In the genomic region with DNA sequence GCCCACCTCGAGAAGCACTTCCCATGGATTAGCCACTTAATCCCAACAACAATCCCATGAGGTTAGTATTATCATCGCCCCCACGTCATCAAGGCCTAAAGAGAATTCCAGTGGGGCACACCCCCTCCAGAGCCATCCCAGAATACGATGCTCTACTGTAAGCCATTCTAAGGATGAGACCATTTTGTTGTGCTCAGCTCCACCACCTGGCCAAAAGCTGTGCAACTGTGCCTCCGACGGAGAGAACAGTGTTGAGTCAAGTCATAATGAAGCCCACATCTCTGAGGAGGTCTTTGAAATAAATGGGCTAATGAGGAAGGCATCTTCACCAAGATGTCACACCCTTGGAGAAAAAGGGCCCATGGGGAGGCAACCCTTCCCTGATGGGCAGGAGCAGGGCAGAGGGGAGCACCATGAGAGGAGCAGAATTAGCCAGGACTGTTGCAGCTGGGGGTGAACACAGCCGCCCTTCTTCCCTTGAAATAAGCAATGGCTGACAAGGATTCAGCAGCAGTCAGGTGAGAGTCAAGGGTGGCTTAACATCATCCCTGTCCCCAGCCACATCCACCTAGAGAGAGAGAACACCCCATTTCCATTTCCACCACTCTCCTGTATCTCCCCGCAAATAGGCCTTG, we compare ENCODE assay signal across 34 cellular contexts. TPM values are rescaled to one million over a fixed set of nuclear protein-coding genes. Genes with fewer than 3 reads are reported as not detected.
DNase-seq lines count a peak whose midpoint lies in the region; ATAC-seq and TF ChIP-seq lines count a peak whose summit lies in the region.
"Had no signal": no experiment of that assay in that cellular context is flagged by ENCODE, and none has a peak within 500 bp of the region (broad histone marks: within the 10 kb centered on the region; RNA-seq: fewer than 3 reads in every experiment).

No MANE protein-coding gene starts in this region.

- H3K4me3 ChIP-seq in SK-N-MC (no peak overlapping the region), endodermal cell (ENCODE audit: low read length) (no peak overlapping the region)
- H3K4me3 ChIP-seq: GM23248, left lung, pancreas, skin epidermis, suprapubic skin, upper lobe of right lung had no signal

- H3K27me3 ChIP-seq in endodermal cell (ENCODE audit: control insufficient read depth, insufficient read depth, low read length, poor library complexity, severe bottlenecking) = no peaks in the 10 kb centered on the region
- H3K27me3 ChIP-seq: left lung, pancreas, suprapubic skin, upper lobe of right lung had no signal

- peak overlapping the region; percentile 31 for H3K27ac Mint-ChIP-seq in activated naive CD8-positive, alpha-beta T cell
- no peak overlapping the region for H3K27ac Mint-ChIP-seq in activated naive CD8-positive, alpha-beta T cell treated with anti-CD3 and anti-CD28 coated beads for 36 hours
- H3K27ac Mint-ChIP-seq in endodermal cell = peak overlapping the region; percentile 48
- H3K27ac Mint-ChIP-seq: activated CD4-positive, alpha-beta T cell treated with anti-CD3 and anti-CD28 coated beads, Interleukin-2, amount 10 ng/mL, durations not matched to agents 24 days and 14 days; dendritic cell treated with granulocyte-macrophage colony-stimulating factor and Interleukin-4, amounts not matched to agents 40 ng/mL and 50 ng/mL, for 4 days; memory B cell had no signal

- peaks cover 2% of the 10 kb centered on the region for H3K36me3 Mint-ChIP-seq in activated naive CD8-positive, alpha-beta T cell
- H3K36me3 Mint-ChIP-seq in activated naive CD8-positive, alpha-beta T cell treated with anti-CD3 and anti-CD28 coated beads for 36 hours = peaks cover 3% of the 10 kb centered on the region
- H3K36me3 Mint-ChIP-seq in endodermal cell (ENCODE audit: low read depth) = peaks cover 25% of the 10 kb centered on the region

- no peaks in the 10 kb centered on the region for H3K4me1 ChIP-seq in endodermal cell (ENCODE audit: control insufficient read depth, insufficient read depth, low read length)
- H3K4me1 ChIP-seq: left lung, pancreas, upper lobe of right lung had no signal

- H3K36me3 ChIP-seq in SK-N-MC (ENCODE audit: insufficient read depth, low read length) = peaks cover 22% of the 10 kb centered on the region; the same call in 1 of the 2 replicates
- H3K36me3 ChIP-seq in endodermal cell (ENCODE audit: control insufficient read depth, insufficient read depth, low read length) = peaks cover 21% of the 10 kb centered on the region

- H3K9me3 Mint-ChIP-seq in activated naive CD8-positive, alpha-beta T cell (ENCODE audit: low read depth) = no peaks in the 10 kb centered on the region
- H3K9me3 Mint-ChIP-seq in activated naive CD8-positive, alpha-beta T cell treated with anti-CD3 and anti-CD28 coated beads for 36 hours = no peaks in the 10 kb centered on the region
- H3K9me3 Mint-ChIP-seq in endodermal cell = no peaks in the 10 kb centered on the region
- H3K9me3 Mint-ChIP-seq: activated CD4-positive, alpha-beta T cell treated with anti-CD3 and anti-CD28 coated beads, Interleukin-2, amount 10 ng/mL, durations not matched to agents 24 days and 14 days; activated T-cell treated with anti-CD3 and anti-CD28 coated beads, Interleukin-2, amount 50 U/mL, for 24 hours; dendritic cell treated with granulocyte-macrophage colony-stimulating factor and Interleukin-4, amounts not matched to agents 40 ng/mL and 50 ng/mL, for 4 days; memory B cell had no signal

- no peak overlapping the region for H3K9ac ChIP-seq in SK-N-MC (ENCODE audit: insufficient read length)
- H3K9ac ChIP-seq in endodermal cell (ENCODE audit: extremely low read depth, low read length, poor library complexity, severe bottlenecking) = no peak overlapping the region
- H3K9ac ChIP-seq: GM23248 had no signal

- peaks cover 2% of the 10 kb centered on the region for H3K4me1 Mint-ChIP-seq in activated naive CD8-positive, alpha-beta T cell (ENCODE audit: low read depth)
- H3K4me1 Mint-ChIP-seq in activated naive CD8-positive, alpha-beta T cell treated with anti-CD3 and anti-CD28 coated beads for 36 hours = no peaks in the 10 kb centered on the region
- peaks cover under 1% of the 10 kb centered on the region for H3K4me1 Mint-ChIP-seq in endodermal cell

- H3K27ac ChIP-seq in SK-N-MC (peak overlapping the region; percentile 45), endodermal cell (ENCODE audit: low read depth, low read length) (no peak overlapping the region)
- H3K27ac ChIP-seq: GM23248, left lung, pancreas, skin epidermis, suprapubic skin, upper lobe of right lung had no signal

- H3K9me3 ChIP-seq in SK-N-MC (ENCODE audit: low read depth, low read length) = no peaks in the 10 kb centered on the region
- H3K9me3 ChIP-seq in endodermal cell (ENCODE audit: control insufficient read depth, low read length) = no peaks in the 10 kb centered on the region
- H3K9me3 ChIP-seq: left lung, pancreas, suprapubic skin, upper lobe of right lung had no signal

- no peak overlapping the region for H3K4me3 Mint-ChIP-seq in activated naive CD8-positive, alpha-beta T cell
- H3K4me3 Mint-ChIP-seq in activated naive CD8-positive, alpha-beta T cell treated with anti-CD3 and anti-CD28 coated beads for 36 hours = no peak overlapping the region
- no peak overlapping the region for H3K4me3 Mint-ChIP-seq in endodermal cell
- H3K4me3 Mint-ChIP-seq: activated CD4-positive, alpha-beta T cell treated with anti-CD3 and anti-CD28 coated beads, Interleukin-2, amount 10 ng/mL, durations not matched to agents 24 days and 14 days; activated T-cell treated with anti-CD3 and anti-CD28 coated beads, Interleukin-2, amount 50 U/mL, for 24 hours; CD4-positive, alpha-beta memory T cell; dendritic cell treated with granulocyte-macrophage colony-stimulating factor and Interleukin-4, amounts not matched to agents 40 ng/mL and 50 ng/mL, for 4 days; memory B cell had no signal

- no peak for DNase-seq in activated naive CD8-positive, alpha-beta T cell treated with anti-CD3 and anti-CD28 coated beads for 36 hours
- DNase-seq in SK-N-MC (ENCODE audit: low read depth, low spot score) (no peak), endodermal cell (no peak), NCI-H1436 (lab: John Stamatoyannopoulos, UW) (no peak)
- no peak for DNase-seq in activated T-cell treated with anti-CD3 and anti-CD28 coated beads, Interleukin-2, amount 50 U/mL, for 48 hours
- DNase-seq: activated CD4-positive, alpha-beta T cell treated with anti-CD3 and anti-CD28 coated beads, Interleukin-2, amount 10 ng/mL, durations not matched to agents 24 days and 14 days; activated T-cell treated with anti-CD3 and anti-CD28 coated beads, Interleukin-2, amount 50 U/mL, for 24 hours; AML-193; CD4-positive, alpha-beta memory T cell; central memory CD4-positive, alpha-beta T cell; GM23248; left lung; NCI-H1092 treated with DMSO at 0.1 percent for 48 hours; NCI-H1930; NCI-H2227 treated with DMSO at 0.1 percent for 48 hours; NCI-H526 treated with DMSO at 0.1 percent for 48 hours; pancreas; retina; SIG-M5; stimulated activated naive CD4-positive, alpha-beta T cell; SW 1271; T1000; upper lobe of right lung had no signal

- peak; percentile 52 for TF ChIP-seq CTCF in endodermal cell (conservative IDR thresholded peaks at IDR 0.05)

- WGBS in endodermal cell (ENCODE audit: insufficient coverage in 1 of 2, insufficient read length in 1 of 2), 2 experiments = 86 to 90% methylated on average over 8 of the region's 8 CpGs

- no peak for ATAC-seq in HG03342 (IDR thresholded peaks at IDR 0.05; ENCODE audit: unreplicated experiment)
- ATAC-seq in GM19463 (IDR thresholded peaks at IDR 0.05; ENCODE audit: unreplicated experiment) = no peak
- ATAC-seq: esophagus mucosa, left lung, pancreas, upper lobe of right lung had no signal

- H3K27me3 Mint-ChIP-seq in activated naive CD8-positive, alpha-beta T cell = no peaks in the 10 kb centered on the region
- no peaks in the 10 kb centered on the region for H3K27me3 Mint-ChIP-seq in activated naive CD8-positive, alpha-beta T cell treated with anti-CD3 and anti-CD28 coated beads for 36 hours
- H3K27me3 Mint-ChIP-seq in endodermal cell (ENCODE audit: insufficient read depth) = no peaks in the 10 kb centered on the region
- H3K27me3 Mint-ChIP-seq: activated T-cell treated with anti-CD3 and anti-CD28 coated beads, Interleukin-2, amount 50 U/mL, for 24 hours; CD4-positive, alpha-beta memory T cell; dendritic cell treated with granulocyte-macrophage colony-stimulating factor and Interleukin-4, amounts not matched to agents 40 ng/mL and 50 ng/mL, for 4 days had no signal

RNA-seq across cellular contexts. Expression of gene SYF2, which starts 14.6 kb away (rescaled TPM):
- total RNA-seq in activated naive CD8-positive, alpha-beta T cell treated with anti-CD3 and anti-CD28 coated beads for 36 hours = 10 to 100 TPM; 34.8 to 36.6 TPM
- 10 to 100 TPM; 36.4 to 38.0 TPM for total RNA-seq in endodermal cell
- polyA plus RNA-seq in endodermal cell (2013, experiment 1 of 2) = 51.9 TPM
- 53.0 TPM for polyA plus RNA-seq in endodermal cell (2013, experiment 2 of 2)

RNA-seq across cellular contexts. Expression of gene RSRP1, which starts 29.5 kb away (rescaled TPM):
- total RNA-seq in activated naive CD8-positive, alpha-beta T cell treated with anti-CD3 and anti-CD28 coated beads for 36 hours = 10 to 100 TPM; 63.1 to 67.6 TPM
- 10 to 100 TPM; 90.3 to 92.5 TPM for total RNA-seq in endodermal cell
- polyA plus RNA-seq in endodermal cell (2013, experiment 1 of 2) = 70.9 TPM
- 67.3 TPM for polyA plus RNA-seq in endodermal cell (2013, experiment 2 of 2)

RNA-seq across cellular contexts. Expression of gene RHD, which starts 54.6 kb away (rescaled TPM):
- total RNA-seq in activated naive CD8-positive, alpha-beta T cell treated with anti-CD3 and anti-CD28 coated beads for 36 hours = not detected
- not detected for total RNA-seq in endodermal cell
- polyA plus RNA-seq in endodermal cell (2013, experiment 1 of 2) = not detected
- not detected for polyA plus RNA-seq in endodermal cell (2013, experiment 2 of 2)
- total RNA-seq: activated CD4-positive, alpha-beta T cell treated with anti-CD3 and anti-CD28 coated beads, Interleukin-2, amount 10 ng/mL, durations not matched to agents 24 days and 14 days; esophagus mucosa; fibroblast of villous mesenchyme; GM23248; pancreas; suprapubic skin; upper lobe of right lung had no signal
- polyA plus RNA-seq: adipose tissue, neural cell, pancreas had no signal
